8 cellular contexts compared by ENCODE assay signal in the genomic region with DNA sequence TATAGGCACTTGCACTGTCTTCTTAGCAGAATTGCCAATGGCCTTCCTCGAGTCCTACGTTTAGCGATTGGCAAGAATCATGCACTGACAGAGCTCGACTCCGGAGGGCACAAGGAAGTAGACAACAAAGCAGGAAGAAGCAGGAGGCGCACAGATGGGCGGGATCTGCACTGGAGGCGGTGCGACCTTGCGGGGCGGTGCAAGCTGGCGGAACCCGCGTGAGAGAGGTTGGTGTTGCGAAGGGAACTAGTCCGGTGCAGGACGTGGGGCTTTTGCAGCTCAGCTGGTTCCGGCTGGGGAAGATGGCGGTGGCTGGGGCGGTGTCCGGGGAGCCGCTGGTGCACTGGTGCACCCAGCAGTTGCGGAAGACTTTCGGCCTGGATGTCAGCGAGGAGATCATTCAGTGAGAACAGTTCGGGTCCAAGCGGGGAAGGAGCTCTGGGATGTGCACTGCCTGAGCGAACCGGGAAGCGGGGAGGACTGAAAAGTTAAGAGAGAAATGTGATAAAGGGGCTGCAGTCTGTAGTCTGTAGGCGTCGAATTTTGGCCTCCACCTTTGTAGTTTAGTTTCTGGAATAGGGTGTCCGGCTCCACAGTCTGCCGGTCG. TPM values are rescaled to one million over a fixed set of nuclear protein-coding genes. Genes with fewer than 3 reads are reported as not detected.
DNase-seq lines count a peak whose midpoint lies in the region; ATAC-seq and TF ChIP-seq lines count a peak whose summit lies in the region.

A gene (plus strand): TSS at position 275 of the 607 bp plus-strand sequence. CDS start 28 bp downstream, at position 303.

- peak within 1 kb of the TSS; percentile 88 for H3K27ac ChIP-seq in DND-41 (ENCODE audit: low read length)
- peak within 1 kb of the TSS; percentile 47 for H3K27ac ChIP-seq in Karpas-422 (ENCODE audit: low read length)
- peak within 1 kb of the TSS; percentile 46 for H3K27ac ChIP-seq in RWPE2 (ENCODE audit: poor library complexity, severe bottlenecking)

- no peaks in the 10 kb centered on the region for H3K9me2 ChIP-seq in Karpas-422 (replicated peaks; ENCODE audit: insufficient read depth, low read length)

- ATAC-seq in DND-41 (ENCODE audit: insufficient read depth, low read depth) (peak; percentile 99), GM21825 (IDR thresholded peaks at IDR 0.05; ENCODE audit: unreplicated experiment) (peak; percentile 98), RWPE2 (ENCODE audit: low read depth) (peak; percentile 99)
- peak; percentile 100 for ATAC-seq in natural killer cell treated with Interleukin-12 subunit alpha and Interleukin-12 subunit beta and Interleukin-15 and Interleukin-18, amount 100 ng/mL, for 72 hours
- peak; percentile 100 for ATAC-seq in stimulated activated naive CD8-positive, alpha-beta T cell treated with anti-CD3 and anti-CD28 coated beads, Interleukin-15, Interleukin-2, amounts not matched to agents 100 U/mL and 50 U/mL, for 24 hours

- peak within 1 kb of the TSS; percentile 73 for H3K9ac ChIP-seq in DND-41 (ENCODE audit: low read depth, low read length)
- peak within 1 kb of the TSS; percentile 78 for H3K9ac ChIP-seq in Karpas-422 (ENCODE audit: low read length)

- peaks cover 3% of the 10 kb centered on the region for H3K36me3 Mint-ChIP-seq in activated T-helper 2 cell treated with anti-CD3 and anti-CD28 coated beads, Interferon-gamma antibody, Interleukin-2, Interleukin-4, amounts not matched to agents 10 μg/mL and 5 μg/mL and 100 μg/mL, durations not matched to agents 14 hours and 24 hours and 36 hours (ENCODE audit: low read depth)
- H3K36me3 Mint-ChIP-seq in natural killer cell treated with Interleukin-12 subunit alpha and Interleukin-12 subunit beta and Interleukin-15 and Interleukin-18, amount 100 ng/mL, for 72 hours, result peaks cover 5% of the 10 kb centered on the region

- H3K27me3 ChIP-seq in DND-41 (ENCODE audit: insufficient read depth, low read length, poor library complexity), result no peaks in the 10 kb centered on the region
- no peaks in the 10 kb centered on the region for H3K27me3 ChIP-seq in Karpas-422 (ENCODE audit: low read length)
- H3K27me3 ChIP-seq in RWPE2 (ENCODE audit: insufficient read depth, poor library complexity, severe bottlenecking), result no peaks in the 10 kb centered on the region

- H2AFZ ChIP-seq in DND-41 (ENCODE audit: low read depth, low read length), result peak within 1 kb of the TSS; percentile 99
- H2AFZ ChIP-seq in Karpas-422 (ENCODE audit: low read length), result peak within 1 kb of the TSS; percentile 92

- H3K4me3 Mint-ChIP-seq in activated T-helper 2 cell treated with anti-CD3 and anti-CD28 coated beads, Interferon-gamma antibody, Interleukin-2, Interleukin-4, amounts not matched to agents 10 μg/mL and 5 μg/mL and 100 μg/mL, durations not matched to agents 14 hours and 24 hours and 36 hours (ENCODE audit: low read depth), result peak within 1 kb of the TSS; percentile 100
- peak within 1 kb of the TSS; percentile 99 for H3K4me3 Mint-ChIP-seq in natural killer cell treated with Interleukin-12 subunit alpha and Interleukin-12 subunit beta and Interleukin-15 and Interleukin-18, amount 100 ng/mL, for 72 hours

- H3K79me2 ChIP-seq in DND-41 (ENCODE audit: insufficient read depth, low read length) (peaks cover 29% of the 10 kb centered on the region), Karpas-422 (ENCODE audit: low read length) (peaks cover 39% of the 10 kb centered on the region)

- H3K9me3 ChIP-seq in DND-41 (ENCODE audit: insufficient read depth, low read length, severe bottlenecking), result no peaks in the 10 kb centered on the region
- H3K9me3 ChIP-seq in Karpas-422 (ENCODE audit: low read length), result no peaks in the 10 kb centered on the region
- no peaks in the 10 kb centered on the region for H3K9me3 ChIP-seq in RWPE2 (ENCODE audit: severe bottlenecking)

- peak within 1 kb of the TSS; percentile 93 for H3K27ac Mint-ChIP-seq in activated T-helper 2 cell treated with anti-CD3 and anti-CD28 coated beads, Interferon-gamma antibody, Interleukin-2, Interleukin-4, amounts not matched to agents 10 μg/mL and 5 μg/mL and 100 μg/mL, durations not matched to agents 14 hours and 24 hours and 36 hours
- peak within 1 kb of the TSS; percentile 73 to 84 for H3K27ac Mint-ChIP-seq in natural killer cell treated with Interleukin-12 subunit alpha and Interleukin-12 subunit beta and Interleukin-15 and Interleukin-18, amount 100 ng/mL, for 72 hours

- H3K36me3 ChIP-seq in DND-41 (ENCODE audit: insufficient read depth, low read length), result no peaks in the 10 kb centered on the region
- no peaks in the 10 kb centered on the region for H3K36me3 ChIP-seq in Karpas-422 (ENCODE audit: insufficient read depth, low read length)
- H3K36me3 ChIP-seq in RWPE2 (ENCODE audit: low read depth), result peaks cover 5% of the 10 kb centered on the region

- no peaks in the 10 kb centered on the region for H3K27me3 Mint-ChIP-seq in activated T-helper 2 cell treated with anti-CD3 and anti-CD28 coated beads, Interferon-gamma antibody, Interleukin-2, Interleukin-4, amounts not matched to agents 10 μg/mL and 5 μg/mL and 100 μg/mL, durations not matched to agents 14 hours and 24 hours and 36 hours (ENCODE audit: low read depth)
- no peaks in the 10 kb centered on the region for H3K27me3 Mint-ChIP-seq in natural killer cell treated with Interleukin-12 subunit alpha and Interleukin-12 subunit beta and Interleukin-15 and Interleukin-18, amount 100 ng/mL, for 72 hours

- H3K4me2 ChIP-seq in DND-41 (ENCODE audit: insufficient read depth, low read length) (peak within 1 kb of the TSS; percentile 72), Karpas-422 (ENCODE audit: low read depth, low read length, poor library complexity, severe bottlenecking) (peak within 1 kb of the TSS; percentile 97)

- H3K4me3 ChIP-seq in DND-41 (ENCODE audit: low read depth in 1 of 2, low read length in 2 of 2) (peak within 1 kb of the TSS; percentile 92 to 99; a peak in 3 of 4 replicates), Karpas-422 (ENCODE audit: low read length) (peak within 1 kb of the TSS; percentile 100), RWPE2 (ENCODE audit: severe bottlenecking) (peak within 1 kb of the TSS; percentile 66), fibroblast of pulmonary artery (replicated peaks; ENCODE audit: low read depth, low read length) (peak within 1 kb of the TSS; percentile 99)

- peak; percentile 39 for TF ChIP-seq CTCF in DND-41 (IDR thresholded peaks at IDR 0.05; ENCODE audit: borderline replicate concordance, extremely low read depth, low read length, poor library complexity, severe bottlenecking)
- peak; percentile 33 for TF ChIP-seq CTCF in RWPE2 (IDR thresholded peaks at IDR 0.05; ENCODE audit: poor library complexity, severe bottlenecking)
- no peak for TF ChIP-seq CTCF in fibroblast of pulmonary artery (IDR thresholded peaks at IDR 0.05; ENCODE audit: low read length, missing control alignments)

- DNase-seq in DND-41 (peak; percentile 96), Karpas-422 (peak; percentile 98), RWPE2 (ENCODE audit: low spot score) (peak; percentile 99), fibroblast of pulmonary artery (ENCODE audit: low read depth) (peak; percentile 98)
- DNase-seq in activated T-helper 2 cell treated with anti-CD3 and anti-CD28 coated beads, Interferon-gamma antibody, Interleukin-2, Interleukin-4, amounts not matched to agents 10 μg/mL and 5 μg/mL and 100 μg/mL, durations not matched to agents 14 hours and 24 hours and 36 hours (ENCODE audit: low spot score), result peak; percentile 96
- DNase-seq in natural killer cell treated with Interleukin-12 subunit alpha and Interleukin-12 subunit beta and Interleukin-15 and Interleukin-18, amount 100 ng/mL, for 72 hours (ENCODE audit: low spot score), result peak; percentile 97
- DNase-seq in stimulated activated naive CD8-positive, alpha-beta T cell treated with anti-CD3 and anti-CD28 coated beads, Interleukin-15, Interleukin-2, amounts not matched to agents 100 U/mL and 50 U/mL, for 24 hours, result peak; percentile 96

- no peaks in the 10 kb centered on the region for H3K9me3 Mint-ChIP-seq in activated T-helper 2 cell treated with anti-CD3 and anti-CD28 coated beads, Interferon-gamma antibody, Interleukin-2, Interleukin-4, amounts not matched to agents 10 μg/mL and 5 μg/mL and 100 μg/mL, durations not matched to agents 14 hours and 24 hours and 36 hours
- no peaks in the 10 kb centered on the region for H3K9me3 Mint-ChIP-seq in natural killer cell treated with Interleukin-12 subunit alpha and Interleukin-12 subunit beta and Interleukin-15 and Interleukin-18, amount 100 ng/mL, for 72 hours

- H4K20me1 ChIP-seq in DND-41 (ENCODE audit: insufficient read depth, low read length) (no peaks in the 10 kb centered on the region), Karpas-422 (ENCODE audit: insufficient read depth, low read depth, low read length) (no peaks in the 10 kb centered on the region)

- intact Hi-C loops in activated T-helper 2 cell treated with anti-CD3 and anti-CD28 coated beads, Interferon-gamma antibody, Interleukin-2, Interleukin-4, amounts not matched to agents 10 μg/mL and 5 μg/mL and 100 μg/mL, durations not matched to agents 14 hours and 24 hours and 36 hours (cut with micrococcal nuclease), result loop anchor here (1.0 to 10.0 kb wide), 4 partner anchors 31 to 293 kb away; a partner anchor contains a TSS

- peaks cover 14% of the 10 kb centered on the region for H3K4me1 Mint-ChIP-seq in activated T-helper 2 cell treated with anti-CD3 and anti-CD28 coated beads, Interferon-gamma antibody, Interleukin-2, Interleukin-4, amounts not matched to agents 10 μg/mL and 5 μg/mL and 100 μg/mL, durations not matched to agents 14 hours and 24 hours and 36 hours (ENCODE audit: low read depth)
- H3K4me1 Mint-ChIP-seq in natural killer cell treated with Interleukin-12 subunit alpha and Interleukin-12 subunit beta and Interleukin-15 and Interleukin-18, amount 100 ng/mL, for 72 hours (ENCODE audit: low read depth in 2 of 2), result peaks cover 16% of the 10 kb centered on the region in 2 donors

- H3K4me1 ChIP-seq in DND-41 (ENCODE audit: insufficient read depth, low read length) (peaks cover 21% of the 10 kb centered on the region), Karpas-422 (ENCODE audit: low read length) (peaks cover 21% of the 10 kb centered on the region), RWPE2 (ENCODE audit: insufficient read depth, poor library complexity, severe bottlenecking) (peaks cover 12% of the 10 kb centered on the region)

RNA-seq across cellular contexts. Expression of the gene that starts here (rescaled TPM):
- total RNA-seq in Karpas-422 (2014; rRNA removed; shearing (Covaris generic); ENCODE audit: low replicate concordance), result 9.2 and 11.9 TPM in 2 replicates
- total RNA-seq in activated T-helper 2 cell treated with anti-CD3 and anti-CD28 coated beads, Interferon-gamma antibody, Interleukin-2, Interleukin-4, amounts not matched to agents 10 μg/mL and 5 μg/mL and 100 μg/mL, durations not matched to agents 14 hours and 24 hours and 36 hours, result 17.9 and 20.7 TPM in 2 replicates
- 10 to 100 TPM; 36.6 to 42.9 TPM for total RNA-seq in natural killer cell treated with Interleukin-12 subunit alpha and Interleukin-12 subunit beta and Interleukin-15 and Interleukin-18, amount 100 ng/mL, for 72 hours

Comparison
In these comparisons a context has a peak if more than half of its experiments do, and no peak if none do; other contexts are left out.
1. Peak in every context shown above with its lines: DNase-seq, ATAC-seq, H3K4me3 ChIP-seq and H3K27ac ChIP-seq.